29 cellular contexts compared by ENCODE assay signal in the genomic region with DNA sequence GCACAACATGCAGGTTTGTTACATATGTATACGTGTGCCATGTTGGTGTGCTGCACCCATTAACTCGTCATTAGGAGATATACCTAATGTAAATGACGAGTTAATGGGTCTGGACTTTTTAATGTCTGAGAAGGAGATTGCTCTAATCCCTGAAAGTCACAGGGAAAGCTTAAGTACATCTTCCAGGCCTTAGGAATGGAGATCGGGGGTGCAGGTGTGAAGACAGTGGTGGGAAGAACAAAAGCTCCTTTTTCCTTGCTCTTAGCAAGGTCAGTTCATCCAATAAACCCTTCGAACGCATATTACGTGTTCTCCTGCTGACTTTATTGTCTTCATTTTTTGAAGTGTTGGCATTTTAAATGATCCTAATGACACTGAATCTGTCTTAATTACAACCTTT. TPM values are rescaled to one million over a fixed set of nuclear protein-coding genes. Genes with fewer than 3 reads are reported as not detected.
"Had no signal": no experiment of that assay in that cellular context is flagged by ENCODE, and none has a peak within 500 bp of the region (broad histone marks: within the 10 kb centered on the region; RNA-seq: fewer than 3 reads in every experiment).

No MANE protein-coding gene starts in this region.

- DNase-seq: hypothalamus; immature natural killer cell; kidney; left ventricle myocardium inferior; midbrain; mucosa of descending colon; naive thymus-derived CD4-positive, alpha-beta T cell; nucleus accumbens; pancreas; posterior cingulate gyrus; retina; right cardiac atrium; stimulated activated CD4-positive, alpha-beta T cell treated with anti-CD3 and anti-CD28 coated beads, Interleukin-12 subunit alpha, Interleukin-12 subunit beta, amount 100 ng/mL, for 4 hours; stimulated activated CD4-positive, alpha-beta T cell treated with anti-CD3 and anti-CD28 coated beads, Interleukin-15, amount 100 ng/mL, for 24 hours; stimulated activated CD4-positive, alpha-beta T cell treated with anti-CD3 and anti-CD28 coated beads, Interleukin-2, amount 100 ng/mL, for 24 hours; stimulated activated CD4-positive, alpha-beta T cell treated with anti-CD3 and anti-CD28 coated beads, Interleukin-4, amount 100 ng/mL, for 1 hour; stimulated activated naive B cell treated with anti-CD40 and anti-IgM and Interleukin-4, amounts not matched to agents 10 μg/mL and 1 μg/mL and 100 μg/mL, for 72 hours; stimulated activated naive CD8-positive, alpha-beta T cell treated with anti-CD3 and anti-CD28 coated beads, Interleukin-15, Interleukin-2, amounts not matched to agents 100 U/mL and 50 U/mL, for 24 hours; stomach; testis; thyroid gland; transverse colon; upper lobe of left lung had no signal

- H3K9me3 ChIP-seq: left ventricle myocardium inferior, mucosa of descending colon, pancreas, prostate gland, stomach, testis, thyroid gland, transverse colon, upper lobe of left lung, vagina had no signal

- H3K27ac ChIP-seq: left ventricle myocardium inferior, pancreas, prostate gland, skin epidermis, stomach, testis, thyroid gland, transverse colon, upper lobe of left lung, vagina had no signal

- H3K27me3 ChIP-seq: pancreas, testis, thyroid gland, transverse colon, upper lobe of left lung, vagina had no signal

- ATAC-seq: mucosa of descending colon; naive thymus-derived CD4-positive, alpha-beta T cell; natural killer cell treated with Interleukin-12 subunit alpha and Interleukin-12 subunit beta and Interleukin-15 and Interleukin-18, amount 100 ng/mL, for 72 hours; pancreas; right cardiac atrium; sciatic nerve; stimulated activated naive B cell treated with anti-CD40 and anti-IgM and Interleukin-4, amounts not matched to agents 10 μg/mL and 1 μg/mL and 100 μg/mL, for 72 hours; stimulated activated naive CD8-positive, alpha-beta T cell treated with anti-CD3 and anti-CD28 coated beads, Interleukin-15, Interleukin-2, amounts not matched to agents 100 U/mL and 50 U/mL, for 24 hours had no signal

- H3K4me3 ChIP-seq: left ventricle myocardium inferior, lung, mucosa of descending colon, pancreas, prostate gland, skin epidermis, stomach, testis, thyroid gland, transverse colon, upper lobe of left lung, vagina had no signal

- H3K4me1 ChIP-seq: left ventricle myocardium inferior, pancreas, prostate gland, stomach, thyroid gland, transverse colon, upper lobe of left lung, vagina had no signal

- H3K36me3 ChIP-seq: left ventricle myocardium inferior, pancreas, prostate gland, stomach, thyroid gland, transverse colon, upper lobe of left lung, vagina had no signal

RNA-seq across cellular contexts. Expression of gene LAMA1, which starts 50.8 kb away (rescaled TPM):
- polyA plus RNA-seq: immature natural killer cell; naive thymus-derived CD4-positive, alpha-beta T cell had no signal
